Comparison of ENCODE assay signal across 28 cellular contexts in the genomic region with DNA sequence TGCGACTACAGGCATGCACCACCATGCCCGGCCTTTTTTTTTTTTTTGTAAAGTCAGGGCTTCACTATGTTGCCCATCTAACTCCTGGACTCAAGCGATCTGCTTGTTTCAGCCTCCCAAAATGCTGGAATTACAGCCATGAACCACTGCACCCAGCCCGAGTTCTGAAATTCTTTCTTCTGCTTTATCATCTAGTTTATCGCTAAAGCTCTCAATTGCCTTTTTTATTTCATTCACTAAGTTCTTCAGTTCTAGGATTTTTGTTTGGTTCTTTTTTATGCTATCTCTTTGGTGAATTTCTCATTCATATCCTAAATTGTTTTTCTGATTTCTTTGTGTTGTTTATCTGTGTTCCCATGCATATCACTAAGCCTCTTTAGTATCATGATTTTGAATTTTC. TPM values are rescaled to one million over a fixed set of nuclear protein-coding genes. Genes with fewer than 3 reads are reported as not detected.
"Had no signal": no experiment of that assay in that cellular context is flagged by ENCODE, and none has a peak within 500 bp of the region (broad histone marks: within the 10 kb centered on the region; RNA-seq: fewer than 3 reads in every experiment).

No MANE protein-coding gene starts in this region.

- H3K27me3 Mint-ChIP-seq: activated B cell treated with CpG ODN at 0.5 μM for 24 hours; activated CD8-positive, alpha-beta T cell treated with anti-CD3 and anti-CD28 coated beads for 36 hours; activated naive CD8-positive, alpha-beta T cell; T-helper 17 cell had no signal

- DNase-seq: activated B cell treated with CpG ODN at 0.5 μM for 24 hours; activated CD4-positive, alpha-beta T cell treated with anti-CD3 and anti-CD28 coated beads for 48 hours; activated CD4-positive, alpha-beta T cell treated with anti-CD3 and anti-CD28 coated beads, Interleukin-2, amount 50 U/mL, for 1 hour; activated CD4-positive, alpha-beta T cell treated with anti-CD3 and anti-CD28 coated beads, Interleukin-2, amount 50 U/mL, for 48 hours; activated CD8-positive, alpha-beta memory T cell treated with anti-CD3 and anti-CD28 coated beads for 24 hours; activated CD8-positive, alpha-beta T cell treated with anti-CD3 and anti-CD28 coated beads for 36 hours; activated effector memory CD4-positive, alpha-beta T cell treated with Interleukin-2 at 50 U/mL for 16 hours; activated gamma-delta T cell treated with Interleukin-2 at 50 U/mL for 16 hours; activated naive CD4-positive, alpha-beta T cell treated with anti-CD3 and anti-CD28 coated beads, Interleukin-2, amount 50 U/mL, for 16 hours; activated naive CD4-positive, alpha-beta T cell treated with Interleukin-2 at 50 U/mL for 16 hours; activated T-cell treated with anti-CD3 and anti-CD28 coated beads, Interleukin-2, amount 50 U/mL, for 48 hours; amygdala; aorta; body of pancreas; caudate nucleus; colonic mucosa; effector CD8-positive, alpha-beta T cell; foreskin keratinocyte; gastrocnemius medialis; glutamatergic neuron; T-helper 1 cell; T-helper 17 cell; T1000; WERI-Rb-1 had no signal

- H3K27me3 ChIP-seq: body of pancreas, colonic mucosa, esophagus muscularis mucosa, foreskin keratinocyte, gastrocnemius medialis, heart left ventricle had no signal

- H3K4me1 ChIP-seq: body of pancreas, colonic mucosa, foreskin keratinocyte had no signal

- H3K27ac Mint-ChIP-seq: activated B cell treated with CpG ODN at 0.5 μM for 24 hours; activated CD8-positive, alpha-beta T cell treated with anti-CD3 and anti-CD28 coated beads for 36 hours; activated naive CD8-positive, alpha-beta T cell; T-helper 17 cell; T-helper 2 cell treated with Interferon-gamma antibody and Interleukin-4, amounts not matched to agents 5 μg/mL and 100 μg/mL, for 36 hours had no signal

- H3K9me3 ChIP-seq: body of pancreas, colonic mucosa, esophagus muscularis mucosa, gastrocnemius medialis had no signal

- H3K27ac ChIP-seq: body of pancreas, colonic mucosa, esophagus muscularis mucosa, foreskin keratinocyte, gastrocnemius medialis, WERI-Rb-1 had no signal

- H3K4me3 ChIP-seq: body of pancreas, colonic mucosa, esophagus muscularis mucosa, gastrocnemius medialis, heart left ventricle had no signal

- H3K4me3 Mint-ChIP-seq: activated B cell treated with CpG ODN at 0.5 μM for 24 hours; activated CD8-positive, alpha-beta T cell treated with anti-CD3 and anti-CD28 coated beads for 36 hours; activated naive CD8-positive, alpha-beta T cell; T-helper 17 cell; T-helper 2 cell treated with Interferon-gamma antibody and Interleukin-4, amounts not matched to agents 5 μg/mL and 100 μg/mL, for 36 hours had no signal

- H3K36me3 ChIP-seq: colonic mucosa had no signal

RNA-seq across cellular contexts. Expression of a gene that starts 42.9 kb away (rescaled TPM):
- total RNA-seq: body of pancreas, gastrocnemius medialis had no signal
